8 cellular contexts compared by ENCODE assay signal in the genomic region with DNA sequence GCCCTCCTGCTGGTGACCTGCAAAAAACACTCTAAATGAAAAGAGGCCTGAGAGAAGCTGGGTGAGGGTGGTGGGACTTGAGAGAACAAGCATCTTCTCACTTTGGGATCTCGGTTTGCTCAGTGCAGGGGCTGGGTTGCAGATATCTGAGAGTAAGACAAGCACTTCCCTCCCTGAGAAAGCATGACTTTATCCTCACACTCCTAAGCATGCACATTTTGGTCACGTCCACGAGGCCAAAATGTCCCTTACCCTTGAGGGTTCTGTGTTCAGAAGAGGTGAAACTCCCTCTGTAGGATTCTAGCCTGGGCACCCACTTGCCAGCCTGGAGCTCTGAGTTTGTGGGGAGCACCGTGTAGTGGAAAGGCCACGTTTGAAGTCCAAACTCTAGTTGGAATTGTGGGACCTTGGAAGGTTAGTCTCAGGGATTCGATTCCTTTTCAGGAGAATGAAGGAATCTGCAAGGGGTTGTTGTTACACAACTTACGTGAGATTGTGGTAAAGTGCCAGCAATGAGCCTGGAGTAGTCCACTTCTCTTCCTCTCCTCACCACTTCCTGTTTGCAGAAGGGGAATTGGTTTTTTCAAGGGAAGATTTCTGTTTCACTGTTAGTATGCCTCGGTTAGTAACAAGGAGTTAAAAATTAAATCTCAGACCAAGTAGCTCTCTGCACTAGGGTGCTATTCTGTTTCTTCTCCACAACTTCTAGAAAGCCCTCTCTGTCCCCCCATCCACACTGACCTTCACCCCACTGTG. TPM values are rescaled to one million over a fixed set of nuclear protein-coding genes. Genes with fewer than 3 reads are reported as not detected.
DNase-seq lines count a peak whose midpoint lies in the region; ATAC-seq and TF ChIP-seq lines count a peak whose summit lies in the region.

No MANE protein-coding gene starts in this region.

- intact Hi-C loops in natural killer cell (cut with micrococcal nuclease), result no loop called here
- intact Hi-C loops in mammary epithelial cell (cut with micrococcal nuclease), result no loop called here

- no peak overlapping the region for H3K27ac ChIP-seq in mammary epithelial cell (ENCODE audit: insufficient read depth, low read depth, low read length)

- dilution Hi-C loops in mammary epithelial cell (cut with HindIII; ENCODE audit: low sequenced_read_pairs), result no loop called here

- no peak for DNase-seq in natural killer cell treated with Interleukin-12 subunit alpha and Interleukin-12 subunit beta and Interleukin-15 and Interleukin-18, amount 100 ng/mL, for 72 hours (ENCODE audit: low spot score)
- DNase-seq in natural killer cell (no peak), HT1080 (ENCODE audit: low read depth) (peak; percentile 70), mammary epithelial cell (no peak), GM19238 (ENCODE audit: insufficient read length, low spot score) (no peak), nucleus accumbens (lab: John Stamatoyannopoulos, UW) (no peak), DMS 273 treated with DMSO at 0.1 percent for 48 hours (lab: John Stamatoyannopoulos, UW) (no peak)

- CTCF ChIA-PET in mammary epithelial cell (lab: Charles Lee; ENCODE audit: low non-redundant PET), result no interaction called here

- no peak overlapping the region for H3K9ac ChIP-seq in mammary epithelial cell (ENCODE audit: insufficient read depth, low read length)

- H3K4me3 Mint-ChIP-seq in natural killer cell treated with Interleukin-12 subunit alpha and Interleukin-12 subunit beta and Interleukin-15 and Interleukin-18, amount 100 ng/mL, for 72 hours, result peak overlapping the region; percentile 41
- H3K4me3 Mint-ChIP-seq in natural killer cell, result no peak overlapping the region

- H4K20me1 ChIP-seq in mammary epithelial cell (ENCODE audit: insufficient read depth, low read length), result no peaks in the 10 kb centered on the region

- H3K4me1 Mint-ChIP-seq in natural killer cell treated with Interleukin-12 subunit alpha and Interleukin-12 subunit beta and Interleukin-15 and Interleukin-18, amount 100 ng/mL, for 72 hours (ENCODE audit: low read depth in 2 of 2), result peaks cover 20 to 24% of the 10 kb centered on the region in 2 donors
- H3K4me1 Mint-ChIP-seq in natural killer cell, result peaks cover 9 to 17% of the 10 kb centered on the region in 2 donors

- peak; percentile 51 to 78 for ATAC-seq in natural killer cell treated with Interleukin-12 subunit alpha and Interleukin-12 subunit beta and Interleukin-15 and Interleukin-18, amount 100 ng/mL, for 72 hours
- ATAC-seq in natural killer cell (no peak), HG03520 (IDR thresholded peaks at IDR 0.05; ENCODE audit: unreplicated experiment) (no peak)

- no peak overlapping the region for H3K4me3 ChIP-seq in mammary epithelial cell (replicated peaks in 1 of 3; ENCODE audit: insufficient read depth in 1 of 3, low read depth in 2 of 3, low read length in 3 of 3)

- H3K27me3 ChIP-seq in mammary epithelial cell (ENCODE audit: insufficient read depth, low read length), result no peaks in the 10 kb centered on the region

- WGBS in mammary epithelial cell (ENCODE audit: low coverage, missing lambda C conversion rate), result 68% methylated on average over 8 of the region's 8 CpGs

- H2AFZ ChIP-seq in mammary epithelial cell (ENCODE audit: low read depth, low read length), result peak overlapping the region; percentile 55

- H3K9me3 ChIP-seq in mammary epithelial cell (replicated peaks; ENCODE audit: insufficient read depth, low read length), result no peaks in the 10 kb centered on the region

- no peaks in the 10 kb centered on the region for H3K4me1 ChIP-seq in mammary epithelial cell (ENCODE audit: insufficient read depth, low read length)

- BruUV-seq in mammary epithelial cell (replicated peaks; lab: Mats Ljungman, UMichigan), result no TSS peak

- peaks cover 17 to 22% of the 10 kb centered on the region in 2 donors for H3K27me3 Mint-ChIP-seq in natural killer cell treated with Interleukin-12 subunit alpha and Interleukin-12 subunit beta and Interleukin-15 and Interleukin-18, amount 100 ng/mL, for 72 hours
- peaks cover 18 to 24% of the 10 kb centered on the region in 2 donors for H3K27me3 Mint-ChIP-seq in natural killer cell (ENCODE audit: low read depth in 2 of 2)

- H3K36me3 Mint-ChIP-seq in natural killer cell treated with Interleukin-12 subunit alpha and Interleukin-12 subunit beta and Interleukin-15 and Interleukin-18, amount 100 ng/mL, for 72 hours, result no peaks in the 10 kb centered on the region
- no peaks in the 10 kb centered on the region for H3K36me3 Mint-ChIP-seq in natural killer cell

- H3K36me3 ChIP-seq in mammary epithelial cell (ENCODE audit: insufficient read depth, low read length), result no peaks in the 10 kb centered on the region

- H3K9me3 Mint-ChIP-seq in natural killer cell treated with Interleukin-12 subunit alpha and Interleukin-12 subunit beta and Interleukin-15 and Interleukin-18, amount 100 ng/mL, for 72 hours, result no peaks in the 10 kb centered on the region
- H3K9me3 Mint-ChIP-seq in natural killer cell, result no peaks in the 10 kb centered on the region

- in situ Hi-C loops in mammary epithelial cell (cut with MboI; ENCODE audit: low sequenced_read_pairs in 2 of 2), result loop anchor here in 1 of 2 donors (25.0 kb wide), 1 partner anchor 355 kb away; a partner anchor contains a TSS

- peak overlapping the region in 1 of 2 donors; percentile 80 for H3K27ac Mint-ChIP-seq in natural killer cell treated with Interleukin-12 subunit alpha and Interleukin-12 subunit beta and Interleukin-15 and Interleukin-18, amount 100 ng/mL, for 72 hours
- H3K27ac Mint-ChIP-seq in natural killer cell, result no peak overlapping the region

- no peak overlapping the region for H3K4me2 ChIP-seq in mammary epithelial cell (ENCODE audit: insufficient read depth, low read depth, low read length)

- TF ChIP-seq CTCF in natural killer cell (IDR thresholded peaks at IDR 0.05) (no peak), mammary epithelial cell (conservative IDR thresholded peaks at IDR 0.05 in 1 of 2, IDR thresholded peaks at IDR 0.05 in 1 of 2; ENCODE audit: extremely low read depth in 1 of 2, insufficient read depth in 1 of 2, low read depth in 1 of 2, low read length in 2 of 2) (no peak)

- H3K79me2 ChIP-seq in mammary epithelial cell (ENCODE audit: insufficient read depth, low read length), result no peaks in the 10 kb centered on the region

RNA-seq across cellular contexts. Expression of a gene that starts 3.0 kb away (rescaled TPM):
- total RNA-seq in natural killer cell treated with Interleukin-12 subunit alpha and Interleukin-12 subunit beta and Interleukin-15 and Interleukin-18, amount 100 ng/mL, for 72 hours, result not detected
- not detected for total RNA-seq in natural killer cell
- not detected in 2 replicates for total RNA-seq in HT1080 (2014; rRNA removed; shearing (Covaris generic))
- polyA plus RNA-seq in HT1080 (2015; cell fraction: cytosol; rRNA removed), result not detected in 2 replicates
- polyA plus RNA-seq in HT1080 (2015; cell fraction: nucleus; rRNA removed), result not detected in 2 replicates
- not detected for total RNA-seq in mammary epithelial cell
- polyA plus RNA-seq in mammary epithelial cell, result not detected
- not detected for polyA minus RNA-seq in mammary epithelial cell

RNA-seq across cellular contexts. Expression of a gene that starts 21.0 kb away (rescaled TPM):
- total RNA-seq in natural killer cell treated with Interleukin-12 subunit alpha and Interleukin-12 subunit beta and Interleukin-15 and Interleukin-18, amount 100 ng/mL, for 72 hours, result under 1 TPM in 1 of 2 donors, not detected in 1; 0.08 TPM
- under 1 TPM in 1 of 3 donors, not detected in 2; 0.38 TPM for total RNA-seq in natural killer cell
- 0.13 TPM in 1 of 2 replicates, not detected in the other for total RNA-seq in HT1080 (2014; rRNA removed; shearing (Covaris generic))
- 0.03 TPM in 2 replicates for polyA plus RNA-seq in HT1080 (2015; cell fraction: cytosol; rRNA removed)
- polyA plus RNA-seq in HT1080 (2015; cell fraction: nucleus; rRNA removed), result 0.05 and 0.06 TPM in 2 replicates
- 10 to 100 TPM in 1 of 2 donors, not detected in 1; 10.7 TPM for total RNA-seq in mammary epithelial cell
- polyA plus RNA-seq in mammary epithelial cell, result 0.03 TPM
- 1.4 TPM for polyA minus RNA-seq in mammary epithelial cell

RNA-seq across cellular contexts. Expression of a gene that starts 45.5 kb away (rescaled TPM):
- 1 to 10 TPM; 4.1 to 6.8 TPM for total RNA-seq in natural killer cell treated with Interleukin-12 subunit alpha and Interleukin-12 subunit beta and Interleukin-15 and Interleukin-18, amount 100 ng/mL, for 72 hours
- total RNA-seq in natural killer cell, result 100 to 1,000 TPM; 157 to 178 (median 177) TPM
- total RNA-seq in HT1080 (2014; rRNA removed; shearing (Covaris generic)), result not detected in 2 replicates
- 1.1 and 1.2 TPM in 2 replicates for polyA plus RNA-seq in HT1080 (2015; cell fraction: cytosol; rRNA removed)
- 0.07 and 0.22 TPM in 2 replicates for polyA plus RNA-seq in HT1080 (2015; cell fraction: nucleus; rRNA removed)
- 1 to 10 TPM; 1.2 to 5.0 TPM for total RNA-seq in mammary epithelial cell
- polyA plus RNA-seq in mammary epithelial cell, result 5.4 TPM
- polyA minus RNA-seq in mammary epithelial cell, result not detected

Comparison
In these comparisons a context has a peak if more than half of its experiments do, and no peak if none do; other contexts are left out.
1. ATAC-seq: peak in natural killer cell treated with Interleukin-12 subunit alpha and Interleukin-12 subunit beta and Interleukin-15 and Interleukin-18, amount 100 ng/mL, for 72 hours (2 of 2); none in natural killer cell (0 of 3) and HG03520 (single experiment).
2. RNA of a gene that starts 45.5 kb away (total RNA-seq): 157 to 178 TPM in natural killer cell; 4.1 to 6.8 TPM in natural killer cell treated with Interleukin-12 subunit alpha and Interleukin-12 subunit beta and Interleukin-15 and Interleukin-18, amount 100 ng/mL, for 72 hours, 1.2 to 5.0 TPM in mammary epithelial cell and not detected in HT1080; every median in the first group is over 10 times any median in the second.